15 cellular contexts compared by ENCODE assay signal in the genomic region with DNA sequence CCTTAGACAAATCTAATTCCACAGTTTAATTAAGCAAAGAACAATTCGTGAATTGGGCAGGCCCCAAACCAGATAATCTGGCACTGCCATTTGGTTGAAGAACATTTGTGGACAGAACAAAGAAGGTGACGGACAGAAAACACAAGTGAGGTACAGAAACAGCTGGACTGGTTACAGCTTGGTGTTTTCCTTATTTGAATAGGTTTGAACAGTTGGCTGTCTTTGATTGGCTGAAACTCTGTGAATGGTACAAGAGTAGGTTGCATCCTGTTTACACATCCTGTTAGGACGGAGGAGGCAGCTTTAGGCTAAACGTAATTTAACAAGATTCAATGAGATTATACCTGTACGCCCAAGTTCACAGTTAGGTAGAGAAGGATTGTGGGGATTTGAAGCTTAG.
DNase-seq lines count a peak whose midpoint lies in the region; ATAC-seq, FAIRE-seq and TF ChIP-seq lines count a peak whose summit lies in the region.
"Had no signal": no experiment of that assay in that cellular context is flagged by ENCODE, and none has a peak within 500 bp of the region (broad histone marks: within the 10 kb centered on the region; RNA-seq: fewer than 3 reads in every experiment).

No MANE protein-coding gene starts in this region.

- TF ChIP-seq EP300 in A549 (IDR thresholded peaks at IDR 0.05), result no peak
- TF ChIP-seq EP300 in gastroesophageal sphincter (IDR thresholded peaks at IDR 0.05), result no peak
- TF ChIP-seq EP300 in sigmoid colon (IDR thresholded peaks at IDR 0.05), result no peak

- TF ChIP-seq RAD21 in A549 (conservative IDR thresholded peaks at IDR 0.05 in 1 of 2, IDR thresholded peaks at IDR 0.05 in 1 of 2), result no peak

- H3K36me3 ChIP-seq in gastroesophageal sphincter (no peaks in the 10 kb centered on the region), sigmoid colon (no peaks in the 10 kb centered on the region)
- H3K36me3 ChIP-seq: pancreas had no signal

- no peaks in the 10 kb centered on the region for H3K9me3 ChIP-seq in A549
- no peaks in the 10 kb centered on the region for H3K9me3 ChIP-seq in gastroesophageal sphincter
- no peaks in the 10 kb centered on the region for H3K9me3 ChIP-seq in sigmoid colon
- H3K9me3 ChIP-seq: pancreas had no signal

- POLR2A ChIA-PET in A549 (lab: Yijun Ruan, JAX), result no interaction called here

- CTCF ChIA-PET in A549 (lab: Yijun Ruan, JAX), result interaction anchor here (1.0 to 1.2 kb wide), 2 partner anchors 27 to 687 kb away, joined by 3 to 6 read pairs; no protein-coding TSS in a partner anchor

- peak overlapping the region; percentile 90 for H3K4me2 ChIP-seq in A549

- ATAC-seq in A549 (no peak), gastroesophageal sphincter (no peak), GM19324 (IDR thresholded peaks at IDR 0.05; ENCODE audit: low FRiP score, unreplicated experiment) (no peak), GM18907 (IDR thresholded peaks at IDR 0.05; ENCODE audit: unreplicated experiment) (no peak)
- ATAC-seq: pancreas had no signal

- H3K27me3 ChIP-seq in gastroesophageal sphincter (no peaks in the 10 kb centered on the region), sigmoid colon (no peaks in the 10 kb centered on the region)
- H3K27me3 ChIP-seq: dorsolateral prefrontal cortex, pancreas had no signal

- TF ChIP-seq CTCF in A549 (IDR thresholded peaks at IDR 0.05) (no peak), gastroesophageal sphincter (IDR thresholded peaks at IDR 0.05) (no peak), sigmoid colon (IDR thresholded peaks at IDR 0.05) (no peak)

- peak overlapping the region; percentile 82 to 84; a peak in 4 of 6 replicates for H3K27ac ChIP-seq in A549
- H3K27ac ChIP-seq in gastroesophageal sphincter, result peak overlapping the region; percentile 93 to 100 (median 96)
- peak overlapping the region; percentile 88 to 94 (median 90) for H3K27ac ChIP-seq in sigmoid colon
- H3K27ac ChIP-seq: pancreas had no signal

- intact Hi-C loops in sigmoid colon (cut with DNase I), result no loop called here

- FAIRE-seq in A549 (lab: Jason Lieb, UNC), result no peak
- FAIRE-seq: pancreas had no signal

- 93% methylated on average over 5 of the region's 5 CpGs for WGBS in A549 (ENCODE audit: missing lambda C conversion rate)
- 54 to 72% methylated on average over 5 of the region's 5 CpGs for WGBS in gastroesophageal sphincter (ENCODE audit: low coverage in 1 of 2), 2 donors
- 83% methylated on average over 5 of the region's 5 CpGs for WGBS in sigmoid colon, 2 donors

- TF ChIP-seq POLR2A in A549 (IDR thresholded peaks at IDR 0.05; ENCODE audit: low read length) (no peak), gastroesophageal sphincter (IDR thresholded peaks at IDR 0.05) (no peak), sigmoid colon (IDR thresholded peaks at IDR 0.05) (no peak)

- H3K4me1 ChIP-seq in A549 (peaks cover 95% of the 10 kb centered on the region), gastroesophageal sphincter (peaks cover 47 to 99% (median 74%) of the 10 kb centered on the region in 3 donors), sigmoid colon (peaks cover 0 to 99% (median 97%) of the 10 kb centered on the region in 4 donors)

- H3K4me3 ChIP-seq in A549 (no peak overlapping the region), gastroesophageal sphincter (no peak overlapping the region), sigmoid colon (no peak overlapping the region)
- no peak overlapping the region for H3K4me3 ChIP-seq in Jurkat, Clone E6-1 (ENCODE audit: low read length)
- H3K4me3 ChIP-seq: dorsolateral prefrontal cortex, pancreas had no signal

- DNase-seq in A549 (ENCODE audit: low read depth in 1 of 2, low spot score in 1 of 2), result no peak
- peak; percentile 3 for DNase-seq in Jurkat, Clone E6-1 (ENCODE audit: low read depth, low spot score)
- no peak for DNase-seq in sigmoid colon
- no peak for DNase-seq in NCI-H2227 treated with DMSO at 0.1 percent for 48 hours (lab: John Stamatoyannopoulos, UW)
- DNase-seq in hepatic stellate cell (ENCODE audit: low spot score), result no peak
- DNase-seq: activated CD4-positive, alpha-beta T cell treated with anti-CD3 and anti-CD28 coated beads for 48 hours; activated CD8-positive, alpha-beta memory T cell treated with anti-CD3 and anti-CD28 coated beads, Interleukin-2, amount 50 U/mL, for 48 hours; activated naive CD4-positive, alpha-beta T cell treated with Interleukin-2 at 50 U/mL for 16 hours; dorsolateral prefrontal cortex; NCI-H446; OCI-M1; pancreas had no signal

TF ChIP-seq in A549, 52 proteins besides CTCF, POLR2A, EP300 and RAD21:
- TF ChIP-seq CBX2 (IDR thresholded peaks at IDR 0.05; ENCODE audit: borderline replicate concordance, low read depth) (no peak), RCOR1 (IDR thresholded peaks at IDR 0.05; ENCODE audit: low read depth, low read length) (no peak), TP53 (CRISPR knock-in tag; IDR thresholded peaks at IDR 0.05) (no peak), FOSB (CRISPR knock-in tag; IDR thresholded peaks at IDR 0.05) (no peak), PHF8 (IDR thresholded peaks at IDR 0.05; ENCODE audit: borderline replicate concordance, low read depth) (no peak), ESRRA (IDR thresholded peaks at IDR 0.05; ENCODE audit: borderline replicate concordance, low read length) (no peak), TFCP2L1 (CRISPR knock-in tag; IDR thresholded peaks at IDR 0.05) (no peak), HDAC2 (IDR thresholded peaks at IDR 0.05) (no peak), CBX8 (IDR thresholded peaks at IDR 0.05) (no peak)
- TF ChIP-seq, protein P1, sequence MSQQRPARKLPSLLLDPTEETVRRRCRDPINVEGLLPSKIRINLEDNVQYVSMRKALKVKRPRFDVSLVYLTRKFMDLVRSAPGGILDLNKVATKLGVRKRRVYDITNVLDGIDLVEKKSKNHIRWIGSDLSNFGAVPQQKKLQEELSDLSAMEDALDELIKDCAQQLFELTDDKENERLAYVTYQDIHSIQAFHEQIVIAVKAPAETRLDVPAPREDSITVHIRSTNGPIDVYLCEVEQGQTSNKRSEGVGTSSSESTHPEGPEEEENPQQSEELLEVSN (IDR thresholded peaks at IDR 0.05; ENCODE audit: borderline replicate concordance, low read depth), result no peak
- TF ChIP-seq, protein P2, sequence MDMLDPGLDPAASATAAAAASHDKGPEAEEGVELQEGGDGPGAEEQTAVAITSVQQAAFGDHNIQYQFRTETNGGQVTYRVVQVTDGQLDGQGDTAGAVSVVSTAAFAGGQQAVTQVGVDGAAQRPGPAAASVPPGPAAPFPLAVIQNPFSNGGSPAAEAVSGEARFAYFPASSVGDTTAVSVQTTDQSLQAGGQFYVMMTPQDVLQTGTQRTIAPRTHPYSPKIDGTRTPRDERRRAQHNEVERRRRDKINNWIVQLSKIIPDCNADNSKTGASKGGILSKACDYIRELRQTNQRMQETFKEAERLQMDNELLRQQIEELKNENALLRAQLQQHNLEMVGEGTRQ (IDR thresholded peaks at IDR 0.05), result no peak
